Comparison of ENCODE assay signal across 19 cellular contexts in the genomic region with DNA sequence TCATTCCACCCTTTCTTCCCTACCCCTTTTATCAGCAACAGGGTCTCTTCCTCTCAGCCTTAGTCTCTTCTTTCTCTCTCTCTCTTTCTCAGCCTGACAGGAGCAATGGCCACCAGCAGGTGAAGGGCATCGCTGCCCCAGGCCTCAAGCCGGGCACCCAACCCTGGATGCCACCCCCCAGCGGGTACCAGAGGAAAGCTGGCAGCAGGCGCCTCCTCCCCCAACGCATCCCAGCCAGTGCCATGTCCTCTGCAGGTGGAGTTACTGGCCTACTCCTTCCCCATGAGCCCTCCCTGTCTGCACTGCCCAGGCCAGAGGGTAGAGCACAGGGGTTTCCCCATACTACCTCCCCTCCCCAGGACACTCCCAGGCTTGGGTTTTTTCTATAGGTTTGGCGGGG. TPM values are rescaled to one million over a fixed set of nuclear protein-coding genes. Genes with fewer than 3 reads are reported as not detected.
DNase-seq lines count a peak whose midpoint lies in the region; ATAC-seq and TF ChIP-seq lines count a peak whose summit lies in the region.
"Had no signal": no experiment of that assay in that cellular context is flagged by ENCODE, and none has a peak within 500 bp of the region (broad histone marks: within the 10 kb centered on the region; RNA-seq: fewer than 3 reads in every experiment).

No MANE protein-coding gene starts in this region.

- no peak overlapping the region for H3K27ac ChIP-seq in CD8-positive, alpha-beta T cell (ENCODE audit: low read depth, low read length)
- H3K27ac ChIP-seq: KMS-11 had no signal

- peaks cover 8% of the 10 kb centered on the region for H3K4me1 Mint-ChIP-seq in activated naive CD8-positive, alpha-beta T cell (ENCODE audit: low read depth)
- no peaks in the 10 kb centered on the region for H3K4me1 Mint-ChIP-seq in activated naive CD8-positive, alpha-beta T cell treated with anti-CD3 and anti-CD28 coated beads, Interleukin-2, amount 50 U/mL, for 24 hours
- peaks cover 6% of the 10 kb centered on the region for H3K4me1 Mint-ChIP-seq in CD8-positive, alpha-beta T cell (ENCODE audit: low read depth)
- H3K4me1 Mint-ChIP-seq in activated T-helper 17 cell treated with anti-CD3 and anti-CD28 coated beads, Interleukin-2, amount 50 U/mL, for 72 hours = no peaks in the 10 kb centered on the region
- peaks cover 31% of the 10 kb centered on the region for H3K4me1 Mint-ChIP-seq in stimulated activated effector memory CD8-positive, alpha-beta T cell treated with anti-CD3 and anti-CD28 coated beads, Interleukin-12 subunit alpha, Interleukin-12 subunit beta, amount 100 ng/mL, for 72 hours
- H3K4me1 Mint-ChIP-seq in mesothelial cell of epicardium = peaks cover 6% of the 10 kb centered on the region

- intact Hi-C loops in CD8-positive, alpha-beta T cell (cut with DNase I, micrococcal nuclease) = no loop called here

- no peaks in the 10 kb centered on the region for H3K27me3 ChIP-seq in CD8-positive, alpha-beta T cell (ENCODE audit: insufficient read depth, low read length)

- no peak for DNase-seq in activated naive CD8-positive, alpha-beta T cell treated with anti-CD3 and anti-CD28 coated beads, Interleukin-2, amount 50 U/mL, for 24 hours
- DNase-seq in CD8-positive, alpha-beta T cell = no peak
- no peak for DNase-seq in stimulated activated effector memory CD8-positive, alpha-beta T cell treated with anti-CD3 and anti-CD28 coated beads, Interleukin-12 subunit alpha, Interleukin-12 subunit beta, amount 100 ng/mL, for 72 hours (ENCODE audit: low spot score in 2 of 2)
- DNase-seq in SW 1271 (lab: John Stamatoyannopoulos, UW) = no peak
- DNase-seq in mesothelial cell of epicardium (ENCODE audit: low spot score in 2 of 2, unreplicated experiment in 2 of 2) = no peak
- DNase-seq: ACHN, DMS153, GDM1, HFFc6, NCI-H1417 treated with DMSO at 0.1 percent for 48 hours, NCI-H1930, NCI-H345, NCI-H526, PC-3, RPMI8226 had no signal

- no peak overlapping the region for H3K4me3 Mint-ChIP-seq in activated naive CD8-positive, alpha-beta T cell
- no peak overlapping the region for H3K4me3 Mint-ChIP-seq in activated naive CD8-positive, alpha-beta T cell treated with anti-CD3 and anti-CD28 coated beads, Interleukin-2, amount 50 U/mL, for 24 hours
- H3K4me3 Mint-ChIP-seq in CD8-positive, alpha-beta T cell = no peak overlapping the region
- no peak overlapping the region for H3K4me3 Mint-ChIP-seq in activated T-helper 17 cell treated with anti-CD3 and anti-CD28 coated beads, Interleukin-2, amount 50 U/mL, for 72 hours
- H3K4me3 Mint-ChIP-seq in stimulated activated effector memory CD8-positive, alpha-beta T cell treated with anti-CD3 and anti-CD28 coated beads, Interleukin-12 subunit alpha, Interleukin-12 subunit beta, amount 100 ng/mL, for 72 hours = no peak overlapping the region
- no peak overlapping the region for H3K4me3 Mint-ChIP-seq in mesothelial cell of epicardium
- H3K4me3 Mint-ChIP-seq: CD14-positive monocyte, HFFc6 had no signal

- TF ChIP-seq CTCF in CD8-positive, alpha-beta T cell (IDR thresholded peaks at IDR 0.05) = no peak
- no peak for TF ChIP-seq CTCF in mesothelial cell of epicardium (IDR thresholded peaks at IDR 0.05; ENCODE audit: unreplicated experiment)

- ATAC-seq in activated naive CD8-positive, alpha-beta T cell treated with anti-CD3 and anti-CD28 coated beads, Interleukin-2, amount 50 U/mL, for 24 hours = no peak
- ATAC-seq in CD8-positive, alpha-beta T cell = no peak
- ATAC-seq in activated T-helper 17 cell treated with anti-CD3 and anti-CD28 coated beads, Interleukin-2, amount 50 U/mL, for 72 hours (replicated peaks) = no peak
- ATAC-seq in stimulated activated effector memory CD8-positive, alpha-beta T cell treated with anti-CD3 and anti-CD28 coated beads, Interleukin-12 subunit alpha, Interleukin-12 subunit beta, amount 100 ng/mL, for 72 hours = no peak
- ATAC-seq: PC-3 had no signal

- no peaks in the 10 kb centered on the region for H3K9me3 ChIP-seq in CD8-positive, alpha-beta T cell (ENCODE audit: low read length)

- H3K36me3 Mint-ChIP-seq in activated naive CD8-positive, alpha-beta T cell = peaks cover 5% of the 10 kb centered on the region
- H3K36me3 Mint-ChIP-seq in activated naive CD8-positive, alpha-beta T cell treated with anti-CD3 and anti-CD28 coated beads, Interleukin-2, amount 50 U/mL, for 24 hours (ENCODE audit: low read depth) = peaks cover 21% of the 10 kb centered on the region
- peaks cover 89% of the 10 kb centered on the region for H3K36me3 Mint-ChIP-seq in CD8-positive, alpha-beta T cell
- H3K36me3 Mint-ChIP-seq in activated T-helper 17 cell treated with anti-CD3 and anti-CD28 coated beads, Interleukin-2, amount 50 U/mL, for 72 hours (ENCODE audit: low read depth) = peaks cover 74% of the 10 kb centered on the region
- peaks cover 68% of the 10 kb centered on the region for H3K36me3 Mint-ChIP-seq in stimulated activated effector memory CD8-positive, alpha-beta T cell treated with anti-CD3 and anti-CD28 coated beads, Interleukin-12 subunit alpha, Interleukin-12 subunit beta, amount 100 ng/mL, for 72 hours
- peaks cover 31% of the 10 kb centered on the region for H3K36me3 Mint-ChIP-seq in mesothelial cell of epicardium

- no peaks in the 10 kb centered on the region for H3K9me3 Mint-ChIP-seq in activated naive CD8-positive, alpha-beta T cell (ENCODE audit: low read depth)
- no peaks in the 10 kb centered on the region for H3K9me3 Mint-ChIP-seq in activated naive CD8-positive, alpha-beta T cell treated with anti-CD3 and anti-CD28 coated beads, Interleukin-2, amount 50 U/mL, for 24 hours
- no peaks in the 10 kb centered on the region for H3K9me3 Mint-ChIP-seq in CD8-positive, alpha-beta T cell
- H3K9me3 Mint-ChIP-seq in activated T-helper 17 cell treated with anti-CD3 and anti-CD28 coated beads, Interleukin-2, amount 50 U/mL, for 72 hours = no peaks in the 10 kb centered on the region
- H3K9me3 Mint-ChIP-seq in stimulated activated effector memory CD8-positive, alpha-beta T cell treated with anti-CD3 and anti-CD28 coated beads, Interleukin-12 subunit alpha, Interleukin-12 subunit beta, amount 100 ng/mL, for 72 hours = no peaks in the 10 kb centered on the region
- H3K9me3 Mint-ChIP-seq in mesothelial cell of epicardium = no peaks in the 10 kb centered on the region
- H3K9me3 Mint-ChIP-seq: CD14-positive monocyte, HFFc6 had no signal

- CTCF ChIA-PET in CD8-positive, alpha-beta T cell (lab: Charles Lee) = interaction anchor here (1.1 kb wide), 1 partner anchor 10 kb away, joined by 4 read pairs; no protein-coding TSS in a partner anchor

- peaks cover 65% of the 10 kb centered on the region for H3K36me3 ChIP-seq in CD8-positive, alpha-beta T cell (ENCODE audit: insufficient read depth, low read length)

- H3K27me3 Mint-ChIP-seq in activated naive CD8-positive, alpha-beta T cell = no peaks in the 10 kb centered on the region
- no peaks in the 10 kb centered on the region for H3K27me3 Mint-ChIP-seq in activated naive CD8-positive, alpha-beta T cell treated with anti-CD3 and anti-CD28 coated beads, Interleukin-2, amount 50 U/mL, for 24 hours
- no peaks in the 10 kb centered on the region for H3K27me3 Mint-ChIP-seq in CD8-positive, alpha-beta T cell (ENCODE audit: low read depth)
- no peaks in the 10 kb centered on the region for H3K27me3 Mint-ChIP-seq in activated T-helper 17 cell treated with anti-CD3 and anti-CD28 coated beads, Interleukin-2, amount 50 U/mL, for 72 hours
- no peaks in the 10 kb centered on the region for H3K27me3 Mint-ChIP-seq in mesothelial cell of epicardium (ENCODE audit: low read depth)

- no peak overlapping the region for H3K4me3 ChIP-seq in CD8-positive, alpha-beta T cell (ENCODE audit: low read depth, low read length)

- POLR2A ChIA-PET in CD8-positive, alpha-beta T cell (lab: Charles Lee) = no interaction called here

- H3K27ac Mint-ChIP-seq in activated naive CD8-positive, alpha-beta T cell = peak overlapping the region; percentile 69
- H3K27ac Mint-ChIP-seq in activated naive CD8-positive, alpha-beta T cell treated with anti-CD3 and anti-CD28 coated beads, Interleukin-2, amount 50 U/mL, for 24 hours = no peak overlapping the region
- H3K27ac Mint-ChIP-seq in CD8-positive, alpha-beta T cell = peak overlapping the region; percentile 64
- H3K27ac Mint-ChIP-seq in activated T-helper 17 cell treated with anti-CD3 and anti-CD28 coated beads, Interleukin-2, amount 50 U/mL, for 72 hours = peak overlapping the region; percentile 46
- H3K27ac Mint-ChIP-seq in stimulated activated effector memory CD8-positive, alpha-beta T cell treated with anti-CD3 and anti-CD28 coated beads, Interleukin-12 subunit alpha, Interleukin-12 subunit beta, amount 100 ng/mL, for 72 hours = peak overlapping the region; percentile 86
- no peak overlapping the region for H3K27ac Mint-ChIP-seq in mesothelial cell of epicardium
- H3K27ac Mint-ChIP-seq: HFFc6 had no signal

- no peaks in the 10 kb centered on the region for H3K4me1 ChIP-seq in CD8-positive, alpha-beta T cell (ENCODE audit: insufficient read depth, low read length)

RNA-seq across cellular contexts. Expression of gene EIF2S2, which starts 32.2 kb away (rescaled TPM):
- total RNA-seq in CD8-positive, alpha-beta T cell = 10 to 100 TPM; 19.4 to 19.6 TPM
- total RNA-seq in activated T-helper 17 cell treated with anti-CD3 and anti-CD28 coated beads, Interleukin-2, amount 50 U/mL, for 72 hours = 100 to 1,000 TPM in 1 of 2 donors, 10 to 100 TPM in 1; 64.0 to 107 TPM
- 45.5 to 46.7 TPM (median 46.1 TPM) in 3 replicates for total RNA-seq in mesothelial cell of epicardium

Comparison
In these comparisons a context has a peak if more than half of its experiments do, and no peak if none do; other contexts are left out.
1. H3K27ac Mint-ChIP-seq: peak in activated naive CD8-positive, alpha-beta T cell (single experiment), CD8-positive, alpha-beta T cell (single experiment), activated T-helper 17 cell treated with anti-CD3 and anti-CD28 coated beads, Interleukin-2, amount 50 U/mL, for 72 hours (single experiment) and stimulated activated effector memory CD8-positive, alpha-beta T cell treated with anti-CD3 and anti-CD28 coated beads, Interleukin-12 subunit alpha, Interleukin-12 subunit beta, amount 100 ng/mL, for 72 hours (single experiment); none in activated naive CD8-positive, alpha-beta T cell treated with anti-CD3 and anti-CD28 coated beads, Interleukin-2, amount 50 U/mL, for 24 hours (single experiment) and mesothelial cell of epicardium (single experiment).